Comparison of ENCODE assay signal across 13 cellular contexts in genomic region chr1:173392895-173393654, GRCh38.
A peak's percentile ranks its signal among the peaks of the same experiment; 100 is the strongest.
DNase-seq lines count a peak whose midpoint lies in the region; FAIRE-seq and TF ChIP-seq lines count a peak whose summit lies in the region.
"Had no signal": no experiment of that assay in that cellular context is flagged by ENCODE, and none has a peak within 500 bp of the region (broad histone marks: within the 10 kb centered on the region; RNA-seq: fewer than 3 reads in every experiment).

No MANE protein-coding gene starts in this region.

- H3K9ac ChIP-seq in keratinocyte (ENCODE audit: control insufficient read depth, extremely low read depth, insufficient read depth, low read length) = no peak overlapping the region

- TF ChIP-seq CTCF in cardiac fibroblast (IDR thresholded peaks at IDR 0.05; ENCODE audit: low read depth, low read length) (no peak), keratinocyte (optimal IDR thresholded peaks at IDR 0.05 in 1 of 3, IDR thresholded peaks at IDR 0.05 in 1 of 3, conservative IDR thresholded peaks at IDR 0.05 in 1 of 3; ENCODE audit: extremely low read depth in 1 of 3, insufficient read depth in 2 of 3, low read length in 3 of 3) (no peak), testis (IDR thresholded peaks at IDR 0.05) (no peak), ovary (IDR thresholded peaks at IDR 0.05) (no peak)

- H3K27me3 ChIP-seq in keratinocyte (ENCODE audit: control insufficient read depth, extremely low read depth, insufficient read depth, low read length) (no peaks in the 10 kb centered on the region), testis (no peaks in the 10 kb centered on the region), ovary (no peaks in the 10 kb centered on the region)
- H3K27me3 ChIP-seq: BE2C had no signal

- TF ChIP-seq POLR2A in testis (IDR thresholded peaks at IDR 0.05) = no peak
- no peak for TF ChIP-seq POLR2A in ovary (IDR thresholded peaks at IDR 0.05)

- peak; percentile 99 for FAIRE-seq in keratinocyte (lab: Jason Lieb, UNC)
- FAIRE-seq: colon had no signal

- H3K4me1 ChIP-seq in keratinocyte (ENCODE audit: control insufficient read depth, extremely low read depth, insufficient read depth, low read length) (peaks cover 12% of the 10 kb centered on the region), testis (no peaks in the 10 kb centered on the region), ovary (ENCODE audit: insufficient read depth) (no peaks in the 10 kb centered on the region)
- H3K4me1 ChIP-seq: BE2C had no signal

- 77 to 81% methylated on average over 8 of the region's 8 CpGs for WGBS in testis, 2 donors
- WGBS in ovary, 3 donors = 59 to 71% (median 62%) methylated on average over 8 of the region's 8 CpGs

- intact Hi-C loops in testis (cut with DNase I; ENCODE audit: low total_unique reads) = no loop called here
- intact Hi-C loops in ovary (cut with DNase I) = no loop called here

- dilution Hi-C loops in keratinocyte (cut with MboI; ENCODE audit: extremely low pct_ligation_motif_present, low sequenced_read_pairs) = no loop called here

- DNase-seq in A172 (ENCODE audit: low spot score) = peak; percentile 91
- DNase-seq in HK-2 (ENCODE audit: unreplicated experiment) = peak; percentile 47
- peak; percentile 87 to 95 for DNase-seq in cardiac fibroblast (ENCODE audit: low read depth in 2 of 2)
- no peak for DNase-seq in keratinocyte (ENCODE audit: low read depth, low spot score)
- no peak for DNase-seq in activated CD4-positive, alpha-beta T cell treated with anti-CD3 and anti-CD28 coated beads, Interleukin-2, amount 50 U/mL, for 1 hour
- DNase-seq in testis = no peak
- no peak for DNase-seq in ovary
- DNase-seq in NCI-H187 treated with DMSO at 0.1 percent for 48 hours (lab: John Stamatoyannopoulos, UW) = no peak
- DNase-seq: activated T-cell treated with anti-CD3 and anti-CD28 coated beads, Interleukin-2, amount 50 U/mL, for 24 hours; BE2C; NCI-H1048; NK-92 treated with Interleukin-12 subunit alpha and Interleukin-12 subunit beta, amount 100 ng/mL, for 24 hours had no signal

- H3K36me3 ChIP-seq in keratinocyte (ENCODE audit: control insufficient read depth in 2 of 2, extremely low read depth in 1 of 2, insufficient read depth in 2 of 2, low read length in 2 of 2) (no peaks in the 10 kb centered on the region), testis (ENCODE audit: low read depth, missing control alignments) (no peaks in the 10 kb centered on the region), ovary (no peaks in the 10 kb centered on the region)
- H3K36me3 ChIP-seq: BE2C had no signal

- H3K9me1 ChIP-seq in keratinocyte (ENCODE audit: control insufficient read depth, extremely low read depth, insufficient read depth, low read length) = no peaks in the 10 kb centered on the region

- no peaks in the 10 kb centered on the region for H3K79me2 ChIP-seq in keratinocyte (ENCODE audit: control insufficient read depth, insufficient read depth, low read length)

- H4K20me1 ChIP-seq in keratinocyte (ENCODE audit: control insufficient read depth, extremely low read depth, insufficient read depth, low read length) = no peaks in the 10 kb centered on the region

- peak overlapping the region; percentile 36 for H3K4me2 ChIP-seq in keratinocyte (ENCODE audit: control insufficient read depth, extremely low read depth, insufficient read depth, low read depth, low read length)

- no peak overlapping the region for H3K27ac ChIP-seq in keratinocyte (ENCODE audit: control insufficient read depth, insufficient read depth, low read length)
- no peak overlapping the region for H3K27ac ChIP-seq in testis
- H3K27ac ChIP-seq in ovary = no peak overlapping the region

- H3K9me3 ChIP-seq in keratinocyte (ENCODE audit: control insufficient read depth, low read depth, low read length) (no peaks in the 10 kb centered on the region), testis (no peaks in the 10 kb centered on the region), ovary (no peaks in the 10 kb centered on the region)
- H3K9me3 ChIP-seq: BE2C had no signal

- peak overlapping the region; percentile 61 for H2AFZ ChIP-seq in keratinocyte (ENCODE audit: control insufficient read depth, low read length)

- TF ChIP-seq EP300 in ovary (IDR thresholded peaks at IDR 0.05) = no peak

- H3K4me3 ChIP-seq in cardiac fibroblast (replicated peaks in 1 of 2; ENCODE audit: low read depth in 2 of 2, low read length in 2 of 2) = no peak overlapping the region
- no peak overlapping the region for H3K4me3 ChIP-seq in keratinocyte (ENCODE audit: control insufficient read depth in 2 of 3, extremely low read depth in 1 of 3, insufficient read depth in 2 of 3, low read depth in 1 of 3, low read length in 3 of 3)
- H3K4me3 ChIP-seq in testis = no peak overlapping the region
- H3K4me3 ChIP-seq in ovary = no peak overlapping the region

Comparison
In these comparisons a context has a peak if more than half of its experiments do, and no peak if none do; other contexts are left out.
1. DNase-seq: peak in A172 (single experiment), HK-2 (single experiment) and cardiac fibroblast (2 of 2); none in keratinocyte (single experiment), activated CD4-positive, alpha-beta T cell treated with anti-CD3 and anti-CD28 coated beads, Interleukin-2, amount 50 U/mL, for 1 hour (single experiment), testis (single experiment), ovary (0 of 5) and NCI-H187 treated with DMSO at 0.1 percent for 48 hours (single experiment).